Comparison of ENCODE assay signal across 20 cellular contexts in the genomic region with DNA sequence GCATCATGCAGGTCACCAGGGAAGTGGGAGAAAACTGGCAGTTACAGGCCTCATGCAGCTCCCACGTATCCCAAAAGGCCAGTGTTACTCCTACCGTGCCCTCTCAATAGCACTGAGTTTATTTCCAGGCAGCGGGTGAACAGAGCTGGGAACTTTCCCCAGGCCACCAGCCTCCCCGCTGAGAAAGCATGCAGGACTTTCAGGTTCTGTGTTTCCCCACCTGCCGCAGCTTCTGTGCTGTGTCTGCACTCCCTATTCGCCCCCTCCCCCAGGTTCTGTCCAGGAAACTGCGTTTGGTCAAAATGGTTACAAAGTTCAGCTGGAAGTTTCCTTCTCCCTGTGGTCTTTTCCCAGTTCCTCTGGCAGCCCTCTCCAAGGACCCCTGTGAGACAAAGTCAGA.
"Had no signal": no experiment of that assay in that cellular context is flagged by ENCODE, and none has a peak within 500 bp of the region (broad histone marks: within the 10 kb centered on the region; RNA-seq: fewer than 3 reads in every experiment).

No MANE protein-coding gene starts in this region.

- FAIRE-seq: colon, kidney had no signal

- H3K4me3 ChIP-seq: breast epithelium, lung, ovary, thyroid gland had no signal

- H3K4me3 Mint-ChIP-seq: activated naive CD4-positive, alpha-beta T cell treated with anti-CD3 and anti-CD28 coated beads for 36 hours; central memory CD8-positive, alpha-beta T cell; naive thymus-derived CD4-positive, alpha-beta T cell; stimulated activated naive CD8-positive, alpha-beta T cell treated with anti-CD3 and anti-CD28 coated beads, Interleukin-15, Interleukin-2, amounts not matched to agents 100 ng/mL and 50 ng/mL, for 24 hours; WTC11 had no signal

- H3K4me1 ChIP-seq: breast epithelium, foreskin keratinocyte, thyroid gland had no signal

- ATAC-seq: foreskin keratinocyte; left lobe of liver; naive thymus-derived CD4-positive, alpha-beta T cell; right cardiac atrium had no signal

- H3K27me3 Mint-ChIP-seq: central memory CD8-positive, alpha-beta T cell; stimulated activated naive CD8-positive, alpha-beta T cell treated with anti-CD3 and anti-CD28 coated beads, Interleukin-15, Interleukin-2, amounts not matched to agents 100 ng/mL and 50 ng/mL, for 24 hours had no signal

- H3K9me3 ChIP-seq: breast epithelium, ovary, thyroid gland had no signal

- H3K27ac ChIP-seq: breast epithelium, foreskin keratinocyte, ovary, thyroid gland had no signal

- H3K27me3 ChIP-seq: breast epithelium, foreskin keratinocyte, ovary, thyroid gland had no signal

- H3K36me3 ChIP-seq: breast epithelium, ovary, thyroid gland had no signal

- DNase-seq: activated naive CD4-positive, alpha-beta T cell treated with anti-CD3 and anti-CD28 coated beads for 36 hours; activated naive CD8-positive, alpha-beta T cell treated with anti-CD3 and anti-CD28 coated beads, Interleukin-2, amount 10 ng/mL, durations not matched to agents 7 days and 5 days; amniotic stem cell; effector memory CD4-positive, alpha-beta T cell; foreskin keratinocyte; kidney; naive thymus-derived CD4-positive, alpha-beta T cell; ovary; stimulated activated CD4-positive, alpha-beta T cell treated with anti-CD3 and anti-CD28 coated beads, Interleukin-12 subunit alpha, Interleukin-12 subunit beta, amount 100 ng/mL, for 4 hours; substantia nigra; T-helper 9 cell; thyroid gland had no signal

- H3K27ac Mint-ChIP-seq: activated naive CD4-positive, alpha-beta T cell treated with anti-CD3 and anti-CD28 coated beads for 36 hours; stimulated activated naive CD8-positive, alpha-beta T cell treated with anti-CD3 and anti-CD28 coated beads, Interleukin-15, Interleukin-2, amounts not matched to agents 100 ng/mL and 50 ng/mL, for 24 hours; WTC11 had no signal
